Comparison of ENCODE assay signal across 22 cellular contexts in genomic region chrX:150438165-150438564, GRCh38.
A peak's percentile ranks its signal among the peaks of the same experiment; 100 is the strongest.
DNase-seq lines count a peak whose midpoint lies in the region; ATAC-seq and TF ChIP-seq lines count a peak whose summit lies in the region.
"Had no signal": no experiment of that assay in that cellular context is flagged by ENCODE, and none has a peak within 500 bp of the region (broad histone marks: within the 10 kb centered on the region; RNA-seq: fewer than 3 reads in every experiment).

No MANE protein-coding gene starts in this region.

- intact Hi-C loops in transverse colon (cut with DNase I; ENCODE audit: low total_unique reads): no loop called here

- H3K9me3 ChIP-seq in GM23248 (ENCODE audit: low read depth): no peaks in the 10 kb centered on the region
- H3K9me3 ChIP-seq in transverse colon: no peaks in the 10 kb centered on the region

- H3K4me1 ChIP-seq in ACC112 (ENCODE audit: control insufficient read depth, insufficient read depth, low read length, unreplicated experiment) (peaks cover 9% of the 10 kb centered on the region), GM23248 (ENCODE audit: insufficient read depth) (peaks cover 23% of the 10 kb centered on the region), transverse colon (no peaks in the 10 kb centered on the region)
- H3K4me1 ChIP-seq: BLaER1 treated with 17β-estradiol and CSF1 and Interleukin-3, amounts not matched to agents 10 nM and 100 nM had no signal

- H3F3A ChIP-seq in GM23248 (ENCODE audit: insufficient read depth): peaks cover 8% of the 10 kb centered on the region; the same call in 1 of the 2 replicates

- H3K27me3 ChIP-seq in ACC112 (ENCODE audit: insufficient read depth, low read length): no peaks in the 10 kb centered on the region
- no peaks in the 10 kb centered on the region for H3K27me3 ChIP-seq in GM23248 (replicated peaks; ENCODE audit: insufficient read depth)
- H3K27me3 ChIP-seq in transverse colon: no peaks in the 10 kb centered on the region
- H3K27me3 ChIP-seq: BLaER1 treated with 17β-estradiol and CSF1 and Interleukin-3, amounts not matched to agents 10 nM and 100 nM had no signal

- TF ChIP-seq EP300 in transverse colon (IDR thresholded peaks at IDR 0.05; ENCODE audit: low read depth): no peak

- H3K4me3 ChIP-seq in ACC112 (ENCODE audit: low read depth, low read length) (no peak overlapping the region), GM23248 (no peak overlapping the region), cardiac fibroblast (replicated peaks in 1 of 2; ENCODE audit: low read depth in 2 of 2, low read length in 2 of 2) (no peak overlapping the region), fibroblast of villous mesenchyme (ENCODE audit: low read depth, low read length) (no peak overlapping the region), transverse colon (no peak overlapping the region)
- H3K4me3 ChIP-seq: BLaER1 treated with 17β-estradiol and CSF1 and Interleukin-3, amounts not matched to agents 10 nM and 100 nM; SK-N-MC had no signal

- ATAC-seq in HG02852 (IDR thresholded peaks at IDR 0.05; ENCODE audit: unreplicated experiment): no peak
- ATAC-seq: CD8-positive, alpha-beta T cell had no signal

- in situ Hi-C loops in GM23248 (cut with MboI): no loop called here
- in situ Hi-C loops in transverse colon (cut with MboI; ENCODE audit: low pct_ligation_motif_present in 1 of 4, low pct_unique_long_range_greater_than_20kb in 1 of 4, low sequenced_read_pairs in 3 of 4): no loop called here

- no peaks in the 10 kb centered on the region for H3K9me2 ChIP-seq in GM23248 (ENCODE audit: insufficient read depth)

- H3K27ac ChIP-seq in ACC112 (ENCODE audit: low read depth, low read length) (peak overlapping the region; percentile 73), GM23248 (peak overlapping the region; percentile 69), transverse colon (no peak overlapping the region)
- H3K27ac ChIP-seq: BLaER1 treated with 17β-estradiol and CSF1 and Interleukin-3, amounts not matched to agents 10 nM and 100 nM; SK-N-MC had no signal

- no peak overlapping the region for H3K9ac ChIP-seq in GM23248
- H3K9ac ChIP-seq: BLaER1 treated with 17β-estradiol and CSF1 and Interleukin-3, amounts not matched to agents 10 nM and 100 nM had no signal

- H3K79me2 ChIP-seq in ACC112 (ENCODE audit: control insufficient read depth, insufficient read depth, low read length, unreplicated experiment) (peaks cover 11% of the 10 kb centered on the region), GM23248 (ENCODE audit: insufficient read depth) (peaks cover 87% of the 10 kb centered on the region)

- no peak overlapping the region for H3K4me2 ChIP-seq in GM23248 (ENCODE audit: unreplicated experiment)
- H3K4me2 ChIP-seq: BLaER1 treated with 17β-estradiol and CSF1 and Interleukin-3, amounts not matched to agents 10 nM and 100 nM had no signal

- peak; percentile 53 for DNase-seq in GM23248
- peak; percentile 18 to 66 for DNase-seq in cardiac fibroblast (ENCODE audit: low read depth in 2 of 2)
- peak; percentile 54 for DNase-seq in fibroblast of villous mesenchyme (ENCODE audit: low read depth)
- DNase-seq in DMS 273 (lab: John Stamatoyannopoulos, UW; ENCODE audit: unreplicated experiment): no peak
- DNase-seq in HuH-7.5 (ENCODE audit: low spot score): no peak
- no peak for DNase-seq in transverse colon
- DNase-seq: 8988T; Calu3; CD8-positive, alpha-beta T cell; DMS53; HFFc6; Kasumi-1; NCI-H1105 treated with DMSO at 0.1 percent for 48 hours; NCI-H1694; NCI-H2081 treated with DMSO at 0.1 percent for 48 hours; NCI-H748 treated with DMSO at 0.1 percent for 48 hours; OCI-M1; SHP77 had no signal

- no peaks in the 10 kb centered on the region for H4K20me1 ChIP-seq in GM23248 (ENCODE audit: insufficient read depth)
- H4K20me1 ChIP-seq: BLaER1 treated with 17β-estradiol and CSF1 and Interleukin-3, amounts not matched to agents 10 nM and 100 nM had no signal

- 65 to 72% methylated on average over 2 of the region's 2 CpGs for WGBS in GM23248 (ENCODE audit: low coverage in 1 of 2, low lambda C conversion rate in 2 of 2, missing lambda C conversion rate in 2 of 2), 2 experiments
- 59 to 65% methylated on average over 2 of the region's 2 CpGs for whole genome bisulfite sequencing in transverse colon (ENCODE audit: low coverage in 1 of 2), 2 donors

- TF ChIP-seq CTCF in cardiac fibroblast (IDR thresholded peaks at IDR 0.05; ENCODE audit: low read depth, low read length): no peak
- no peak for TF ChIP-seq CTCF in fibroblast of villous mesenchyme (IDR thresholded peaks at IDR 0.05; ENCODE audit: insufficient read depth, low read depth, low read length)
- no peak for TF ChIP-seq CTCF in transverse colon (IDR thresholded peaks at IDR 0.05)

- H3K36me3 ChIP-seq in ACC112 (ENCODE audit: insufficient read depth, low read length): no peaks in the 10 kb centered on the region
- H3K36me3 ChIP-seq in GM23248 (ENCODE audit: low read depth): no peaks in the 10 kb centered on the region
- no peaks in the 10 kb centered on the region for H3K36me3 ChIP-seq in transverse colon
- H3K36me3 ChIP-seq: BLaER1 treated with 17β-estradiol and CSF1 and Interleukin-3, amounts not matched to agents 10 nM and 100 nM had no signal

- H2AFZ ChIP-seq in ACC112 (ENCODE audit: low read length, unreplicated experiment) (no peak overlapping the region), GM23248 (no peak overlapping the region)

- no peak for TF ChIP-seq POLR2A in transverse colon (IDR thresholded peaks at IDR 0.05)

Comparison
In these comparisons a context has a peak if more than half of its experiments do, and no peak if none do; other contexts are left out.
1. H3K27ac ChIP-seq: peak in ACC112 (single experiment) and GM23248 (single experiment); none in transverse colon (0 of 4).
2. DNase-seq: peak in GM23248 (single experiment), cardiac fibroblast (2 of 2) and fibroblast of villous mesenchyme (single experiment); none in DMS 273 (single experiment), HuH-7.5 (single experiment) and transverse colon (single experiment).